In the genomic region with DNA sequence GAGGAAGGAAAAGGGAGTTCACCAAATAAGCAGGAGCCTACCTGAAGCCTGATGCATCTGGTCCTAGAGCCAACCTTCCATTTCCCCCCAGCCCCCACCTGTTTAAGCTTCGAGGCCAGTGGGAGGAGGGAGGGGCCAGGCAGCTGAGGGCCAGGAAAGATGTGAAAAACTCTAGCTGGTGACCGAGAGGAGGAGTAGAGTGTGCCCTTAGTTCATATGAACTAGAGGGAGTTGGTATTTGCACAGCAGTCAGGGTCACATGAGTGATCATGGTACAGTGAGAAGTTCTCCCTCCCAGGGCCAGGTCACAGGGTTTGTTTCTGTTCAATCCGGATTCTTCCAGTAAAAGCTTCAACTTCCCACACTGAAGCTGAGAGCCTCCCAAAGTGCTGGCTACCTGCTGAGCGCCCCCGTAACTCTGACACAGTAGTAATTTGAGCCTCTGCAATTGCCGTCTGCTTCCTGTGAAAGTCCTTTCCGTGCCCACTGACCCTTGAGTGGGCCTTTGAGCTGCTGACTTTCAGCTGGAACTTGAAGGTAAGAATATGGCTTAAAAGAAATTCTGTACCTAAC, we compare ENCODE assay signal across 12 cellular contexts. TPM values are rescaled to one million over a fixed set of nuclear protein-coding genes. Genes with fewer than 3 reads are reported as not detected.
DNase-seq lines count a peak whose midpoint lies in the region; ATAC-seq and TF ChIP-seq lines count a peak whose summit lies in the region.
"Had no signal": no experiment of that assay in that cellular context is flagged by ENCODE, and none has a peak within 500 bp of the region (broad histone marks: within the 10 kb centered on the region; RNA-seq: fewer than 3 reads in every experiment).

A gene (plus strand): TSS at position 362 of the 573 bp plus-strand sequence. CDS start 4,773 bp downstream, outside the sequence.

- H3K79me1 ChIP-seq in H9 (ENCODE audit: insufficient read depth, low read depth, low read length, poor library complexity, severe bottlenecking), result no peaks in the 10 kb centered on the region

- peak; percentile 67 for DNase-seq in H9
- DNase-seq in NCI-H524 treated with DMSO at 0.1 percent for 48 hours (lab: John Stamatoyannopoulos, UW), result peak; percentile 1
- peak; percentile 3 for DNase-seq in globus pallidus (ENCODE audit: low spot score)
- no peak for DNase-seq in SKM-1 (lab: John Stamatoyannopoulos, UW; ENCODE audit: unreplicated experiment)
- DNase-seq in activated CD4-positive, alpha-beta T cell treated with anti-CD3 and anti-CD28 coated beads, Interleukin-2, amount 50 U/mL, for 1 hour, result no peak
- DNase-seq: activated naive CD4-positive, alpha-beta T cell treated with Interleukin-2 at 50 U/mL for 16 hours; KG1; sigmoid colon; T-helper 1 cell had no signal

- H3K79me2 ChIP-seq in H9 (ENCODE audit: insufficient read depth, low read length) (no peaks in the 10 kb centered on the region), parathyroid adenoma (no peaks in the 10 kb centered on the region)

- no peak within 1 kb of the TSS for H3K56ac ChIP-seq in H9 (ENCODE audit: insufficient read length, low read depth, low read length)

- no peak within 1 kb of the TSS for H3K4ac ChIP-seq in H9 (ENCODE audit: low read depth, low read length)

- H3K9me3 ChIP-seq in H9 (ENCODE audit: control insufficient read depth, low read depth, low read length) (no peaks in the 10 kb centered on the region), parathyroid adenoma (ENCODE audit: control insufficient read depth, low read length) (no peaks in the 10 kb centered on the region)
- H3K9me3 ChIP-seq: sigmoid colon had no signal

- H3K27ac Mint-ChIP-seq in H9, result peak within 1 kb of the TSS; percentile 33 to 71 (median 58); a peak in 6 of 7 replicates

- peak within 1 kb of the TSS; percentile 45 for H3K18ac ChIP-seq in H9 (ENCODE audit: insufficient read length, low read depth, low read length)

- H3K4me1 Mint-ChIP-seq in H9, result peaks cover 15 to 18% of the 10 kb centered on the region in 2 experiments

- H4K20me1 ChIP-seq in H9 (ENCODE audit: control insufficient read depth, insufficient read depth, insufficient read length), result no peaks in the 10 kb centered on the region

- no peak for TF ChIP-seq CTCF in H9 (conservative IDR thresholded peaks at IDR 0.05)
- no peak for TF ChIP-seq CTCF in parathyroid adenoma (IDR thresholded peaks at IDR 0.05)

- H3K36me3 Mint-ChIP-seq in H9 (ENCODE audit: insufficient read depth in 1 of 3, low read depth in 3 of 3), result no peaks in the 10 kb centered on the region; a peak in 1 of 7 replicates

- H3K4me3 ChIP-seq in parathyroid adenoma (ENCODE audit: low read depth, low read length), result no peak within 1 kb of the TSS
- H3K4me3 ChIP-seq: sigmoid colon had no signal

- peak within 1 kb of the TSS; percentile 31 for H3K9ac ChIP-seq in H9 (ENCODE audit: extremely low read depth, insufficient read length, low read length)
- H3K9ac ChIP-seq in parathyroid adenoma, result no peak within 1 kb of the TSS

- ATAC-seq in HG02763 (IDR thresholded peaks at IDR 0.05; ENCODE audit: unreplicated experiment) (no peak), GM19351 (IDR thresholded peaks at IDR 0.05; ENCODE audit: unreplicated experiment) (no peak)

- no peak within 1 kb of the TSS for H3T11ph ChIP-seq in H9 (ENCODE audit: low read length)

- no peak within 1 kb of the TSS for H4K8ac ChIP-seq in H9 (replicated peaks; ENCODE audit: insufficient read length, low read depth, low read length)

- no peak within 1 kb of the TSS for H4K91ac ChIP-seq in H9 (ENCODE audit: insufficient read length, low read depth, low read length)

- H2AFZ ChIP-seq in H9 (ENCODE audit: low read length) (no peak within 1 kb of the TSS), parathyroid adenoma (peak within 1 kb of the TSS; percentile 43)

- H3K23me2 ChIP-seq in H9 (ENCODE audit: insufficient read length, low read depth, low read length, poor library complexity, severe bottlenecking), result no peaks in the 10 kb centered on the region

- peak within 1 kb of the TSS; percentile 19 for H4K5ac ChIP-seq in H9 (ENCODE audit: insufficient read length, low read depth, low read length)

- H3K4me2 ChIP-seq in H9 (ENCODE audit: insufficient read depth, insufficient read length, low read length), result peak within 1 kb of the TSS; percentile 49
- H3K4me2 ChIP-seq in parathyroid adenoma (ENCODE audit: low read length), result peak within 1 kb of the TSS; percentile 42

- no peak within 1 kb of the TSS for H3K27ac ChIP-seq in H9 (ENCODE audit: insufficient read length, low read depth, low read length)
- no peak within 1 kb of the TSS for H3K27ac ChIP-seq in parathyroid adenoma
- H3K27ac ChIP-seq: sigmoid colon had no signal

- WGBS in H9 (ENCODE audit: extremely low coverage, insufficient read length, low lambda C conversion rate), result no CpG with 5 or more reads among the region's 7 CpGs

- no peak within 1 kb of the TSS for H2AK5ac ChIP-seq in H9 (ENCODE audit: insufficient read length, low read length)

- H3K14ac ChIP-seq in H9 (ENCODE audit: insufficient read depth, low read length), result peak within 1 kb of the TSS; percentile 48; the same call in 1 of the 2 replicates

- H3K23ac ChIP-seq in H9 (ENCODE audit: insufficient read length, low read depth, low read length), result no peak within 1 kb of the TSS

- H3K4me3 Mint-ChIP-seq in H9, result peak within 1 kb of the TSS; percentile 30 to 54; a peak in 3 of 5 replicates

- H2BK15ac ChIP-seq in H9 (ENCODE audit: low read depth, low read length), result no peak within 1 kb of the TSS

- H3K4me1 ChIP-seq in H9 (ENCODE audit: insufficient read depth, low read length), result no peaks in the 10 kb centered on the region; the same call in 1 of the 2 replicates
- no peaks in the 10 kb centered on the region for H3K4me1 ChIP-seq in parathyroid adenoma
- H3K4me1 ChIP-seq: sigmoid colon had no signal

- no peak within 1 kb of the TSS for H2BK20ac ChIP-seq in H9 (ENCODE audit: low read depth, low read length, poor library complexity, severe bottlenecking)

- H3K9me3 Mint-ChIP-seq in H9, result peaks cover 0 to 2% of the 10 kb centered on the region in 2 experiments; a peak in 3 of 5 replicates

- no peak within 1 kb of the TSS for H2BK5ac ChIP-seq in H9 (ENCODE audit: insufficient read length, low read length)

- H3K27me3 Mint-ChIP-seq in H9 (ENCODE audit: low read depth), result no peaks in the 10 kb centered on the region; the same call in none of the 2 replicates

- H3K27me3 ChIP-seq in H9 (ENCODE audit: insufficient read depth, low read length) (no peaks in the 10 kb centered on the region), parathyroid adenoma (ENCODE audit: control insufficient read depth, insufficient read depth, low read length) (no peaks in the 10 kb centered on the region)
- H3K27me3 ChIP-seq: sigmoid colon had no signal

- H2BK120ac ChIP-seq in H9 (ENCODE audit: low read depth, low read length, poor library complexity, severe bottlenecking), result no peak within 1 kb of the TSS

- no peak within 1 kb of the TSS for H2BK12ac ChIP-seq in H9 (ENCODE audit: insufficient read length, low read depth, low read length)

- no peaks in the 10 kb centered on the region for H3K36me3 ChIP-seq in parathyroid adenoma (ENCODE audit: control insufficient read depth, insufficient read depth, low read length)
- H3K36me3 ChIP-seq: sigmoid colon had no signal

RNA-seq across cellular contexts. Expression of the gene that starts here (rescaled TPM):
- total RNA-seq in H9 (2021), result 1.6 and 2.2 TPM in 2 replicates

Comparison
In these comparisons a context has a peak if more than half of its experiments do, and no peak if none do; other contexts are left out.
1. DNase-seq: peak in H9 (single experiment), NCI-H524 treated with DMSO at 0.1 percent for 48 hours (single experiment) and globus pallidus (single experiment); none in SKM-1 (single experiment) and activated CD4-positive, alpha-beta T cell treated with anti-CD3 and anti-CD28 coated beads, Interleukin-2, amount 50 U/mL, for 1 hour (single experiment).